In genomic region chr14:51905673-51906121, GRCh38 we compare ENCODE assay signal across 8 cellular contexts. TPM values are rescaled to one million over a fixed set of nuclear protein-coding genes. Genes with fewer than 3 reads are reported as not detected.
A peak's percentile ranks its signal among the peaks of the same experiment; 100 is the strongest.
DNase-seq lines count a peak whose midpoint lies in the region; ATAC-seq, FAIRE-seq and TF ChIP-seq lines count a peak whose summit lies in the region.
"Not testable (repeated sequence)": the region's sequence is repeated elsewhere in the genome, so short reads cannot be mapped to it uniquely, and the experiment has no call there.

No MANE protein-coding gene starts in this region.

- not testable (repeated sequence) for H3K27me3 Mint-ChIP-seq in CD14-positive monocyte (ENCODE audit: low read depth in 3 of 3); activated CD4-positive, alpha-beta memory T cell treated with anti-CD3 and anti-CD28 coated beads for 36 hours

- H3K9me3 Mint-ChIP-seq in CD14-positive monocyte: peaks cover 10 to 36% (median 28%) of the 10 kb centered on the region in 7 donors
- H3K9me3 Mint-ChIP-seq in activated CD4-positive, alpha-beta memory T cell treated with anti-CD3 and anti-CD28 coated beads for 36 hours: peaks cover 34% of the 10 kb centered on the region

- peak; percentile 18 for TF ChIP-seq CTCF in CD14-positive monocyte (IDR thresholded peaks at IDR 0.05)
- TF ChIP-seq CTCF in brain microvascular endothelial cell (IDR thresholded peaks at IDR 0.05; ENCODE audit: low read depth, low read length, missing control alignments): peak; percentile 24

- FAIRE-seq in GM19239 (lab: Jason Lieb, UNC): peak; percentile 80

- not testable (repeated sequence) for H3K4me3 ChIP-seq in brain microvascular endothelial cell (ENCODE audit: low read depth, low read length)

- in situ Hi-C loops in brain microvascular endothelial cell (cut with HindIII; ENCODE audit: low pct_ligation_motif_present, low sequenced_read_pairs): not testable (repeated sequence)

- H3K27ac ChIP-seq in brain microvascular endothelial cell: peak overlapping the region; percentile 86

- H3K27me3 ChIP-seq in brain microvascular endothelial cell (replicated peaks): not testable (repeated sequence)

- not testable (repeated sequence) for H3K36me3 ChIP-seq in brain microvascular endothelial cell (replicated peaks)

- intact Hi-C loops in CD14-positive monocyte (cut with micrococcal nuclease): loop anchor here (2.0 to 10.0 kb wide), 4 partner anchors 15 to 121 kb away; no protein-coding TSS in a partner anchor
- intact Hi-C loops in activated CD4-positive, alpha-beta memory T cell treated with anti-CD3 and anti-CD28 coated beads for 36 hours (cut with micrococcal nuclease): loop anchor here (1.0 to 5.0 kb wide), 6 partner anchors 21 to 82 kb away; partner anchors contain the start of gene RTRAF

- POLR2A ChIA-PET in activated CD4-positive, alpha-beta memory T cell treated with anti-CD3 and anti-CD28 coated beads for 36 hours (lab: Charles Lee): interaction anchor here (1.1 to 2.7 kb wide), 5 partner anchors 9 to 59 kb away, joined by 3 to 13 read pairs (median 6); partner anchors contain the start of gene GNG2

- peaks cover 26 to 55% of the 10 kb centered on the region in 2 donors for H3K36me3 Mint-ChIP-seq in CD14-positive monocyte
- H3K36me3 Mint-ChIP-seq in activated CD4-positive, alpha-beta memory T cell treated with anti-CD3 and anti-CD28 coated beads for 36 hours: peaks cover 64% of the 10 kb centered on the region

- DNase-seq in CD14-positive monocyte (ENCODE audit: low spot score) (peak; percentile 79), NOMO-1 (lab: John Stamatoyannopoulos, UW; ENCODE audit: unreplicated experiment in 2 of 2) (peak; percentile 16 to 32), brain microvascular endothelial cell (peak; percentile 91), kidney tubule cell (ENCODE audit: low spot score) (peak; percentile 88)
- DNase-seq in GM19239 (ENCODE audit: insufficient read length, low spot score): not testable (repeated sequence)
- DNase-seq in activated CD4-positive, alpha-beta memory T cell treated with anti-CD3 and anti-CD28 coated beads for 36 hours: peak; percentile 75
- peak; percentile 14 to 30 (median 24) for DNase-seq in stimulated activated CD4-positive, alpha-beta T cell treated with anti-CD3 and anti-CD28 coated beads, TNF-alpha, amount 100 ng/mL, for 1 hour (ENCODE audit: low read depth in 3 of 3, low spot score in 1 of 3)

- CTCF ChIA-PET in activated CD4-positive, alpha-beta memory T cell treated with anti-CD3 and anti-CD28 coated beads for 36 hours (lab: Charles Lee): interaction anchor here (0.7 to 2.0 kb wide), 6 partner anchors 12 to 73 kb away, joined by 3 to 5 read pairs (median 4); no protein-coding TSS in a partner anchor

- peak overlapping the region in 1 of 2 donors; percentile 57 for H3K4me3 Mint-ChIP-seq in CD14-positive monocyte
- peak overlapping the region; percentile 35 for H3K4me3 Mint-ChIP-seq in activated CD4-positive, alpha-beta memory T cell treated with anti-CD3 and anti-CD28 coated beads for 36 hours

- ATAC-seq in HG03039 (IDR thresholded peaks at IDR 0.05; ENCODE audit: unreplicated experiment): peak; percentile 81

- H3K4me1 Mint-ChIP-seq in CD14-positive monocyte: peaks cover 10% of the 10 kb centered on the region
- peaks cover 60% of the 10 kb centered on the region for H3K4me1 Mint-ChIP-seq in activated CD4-positive, alpha-beta memory T cell treated with anti-CD3 and anti-CD28 coated beads for 36 hours (ENCODE audit: low read depth)

- H3K27ac Mint-ChIP-seq in CD14-positive monocyte: peak overlapping the region; percentile 85 to 96 (median 88)
- peak overlapping the region; percentile 79 for H3K27ac Mint-ChIP-seq in activated CD4-positive, alpha-beta memory T cell treated with anti-CD3 and anti-CD28 coated beads for 36 hours

RNA-seq across cellular contexts. Expression of gene GNG2, which starts 45.3 kb away (rescaled TPM):
- polyA plus RNA-seq in CD14-positive monocyte: 100 to 1,000 TPM; 146 to 151 TPM
- total RNA-seq in activated CD4-positive, alpha-beta memory T cell treated with anti-CD3 and anti-CD28 coated beads for 36 hours: 100 to 1,000 TPM; 146 TPM
